Comparison of ENCODE assay signal across 8 cellular contexts in genomic region chr20:2692886-2693285, GRCh38. TPM values are rescaled to one million over a fixed set of nuclear protein-coding genes. Genes with fewer than 3 reads are reported as not detected.
DNase-seq lines count a peak whose midpoint lies in the region; ATAC-seq and TF ChIP-seq lines count a peak whose summit lies in the region.

No MANE protein-coding gene starts in this region.

- DNase-seq in NCI-H2171 (lab: John Stamatoyannopoulos, UW), result peak; percentile 46
- DNase-seq in NCI-H2171 treated with DMSO at 0.1 percent for 48 hours (lab: John Stamatoyannopoulos, UW), result no peak
- no peak for DNase-seq in mammary epithelial cell
- DNase-seq in psoas muscle, result no peak
- DNase-seq in T-helper 1 cell, result no peak

- no peak overlapping the region for H2AFZ ChIP-seq in mammary epithelial cell (ENCODE audit: low read depth, low read length)

- no peaks in the 10 kb centered on the region for H3K79me2 ChIP-seq in mammary epithelial cell (ENCODE audit: insufficient read depth, low read length)

- H3K4me3 ChIP-seq in mammary epithelial cell (replicated peaks in 1 of 3; ENCODE audit: insufficient read depth in 1 of 3, low read depth in 2 of 3, low read length in 3 of 3) (peak overlapping the region in 1 of 3 experiments; percentile 11), psoas muscle (peak overlapping the region; percentile 52)

- CTCF ChIA-PET in mammary epithelial cell (lab: Charles Lee; ENCODE audit: low non-redundant PET), result no interaction called here

- dilution Hi-C loops in mammary epithelial cell (cut with HindIII; ENCODE audit: low sequenced_read_pairs), result no loop called here

- H4K20me1 ChIP-seq in mammary epithelial cell (ENCODE audit: insufficient read depth, low read length), result no peaks in the 10 kb centered on the region

- H3K9ac ChIP-seq in mammary epithelial cell (ENCODE audit: insufficient read depth, low read length), result no peak overlapping the region

- H3K4me1 ChIP-seq in mammary epithelial cell (ENCODE audit: insufficient read depth, low read length) (no peaks in the 10 kb centered on the region), psoas muscle (no peaks in the 10 kb centered on the region)

- H3K36me3 ChIP-seq in mammary epithelial cell (ENCODE audit: insufficient read depth, low read length) (no peaks in the 10 kb centered on the region), psoas muscle (ENCODE audit: insufficient read depth in 1 of 2, low read depth in 1 of 2) (no peaks in the 10 kb centered on the region)

- no peak for TF ChIP-seq CTCF in mammary epithelial cell (conservative IDR thresholded peaks at IDR 0.05 in 1 of 2, IDR thresholded peaks at IDR 0.05 in 1 of 2; ENCODE audit: extremely low read depth in 1 of 2, insufficient read depth in 1 of 2, low read depth in 1 of 2, low read length in 2 of 2)
- TF ChIP-seq CTCF in psoas muscle (IDR thresholded peaks at IDR 0.05), result no peak

- BruUV-seq in mammary epithelial cell (replicated peaks; lab: Mats Ljungman, UMichigan), result no TSS peak

- ATAC-seq in HG02759 (IDR thresholded peaks at IDR 0.05; ENCODE audit: unreplicated experiment), result peak; percentile 30
- no peak for ATAC-seq in psoas muscle
- ATAC-seq in HG02610 (IDR thresholded peaks at IDR 0.05; ENCODE audit: unreplicated experiment), result no peak
- no peak for ATAC-seq in GM21529 (IDR thresholded peaks at IDR 0.05; ENCODE audit: unreplicated experiment)

- 0% methylated on average over 2 of the region's 64 CpGs for WGBS in mammary epithelial cell (ENCODE audit: low coverage, missing lambda C conversion rate)
- WGBS in psoas muscle, 3 donors, result 0 to 2% methylated on average over 5 to 62 of the region's 64 CpGs; no CpG with 5 or more reads in 1 of the 3 donors

- H3K9me3 ChIP-seq in mammary epithelial cell (replicated peaks; ENCODE audit: insufficient read depth, low read length) (no peaks in the 10 kb centered on the region), psoas muscle (no peaks in the 10 kb centered on the region)

- in situ Hi-C loops in mammary epithelial cell (cut with MboI; ENCODE audit: low sequenced_read_pairs in 2 of 2), result no loop called here

- peaks cover 42% of the 10 kb centered on the region for H3K27me3 ChIP-seq in mammary epithelial cell (ENCODE audit: insufficient read depth, low read length)
- H3K27me3 ChIP-seq in psoas muscle (ENCODE audit: insufficient read depth in 3 of 3, low read length in 2 of 3), result peaks cover 0 to 67% (median 18%) of the 10 kb centered on the region in 3 donors

- H3K4me2 ChIP-seq in mammary epithelial cell (ENCODE audit: insufficient read depth, low read depth, low read length), result peak overlapping the region; percentile 23

- intact Hi-C loops in mammary epithelial cell (cut with micrococcal nuclease), result no loop called here
- intact Hi-C loops in psoas muscle (cut with DNase I), result loop anchor here in 1 of 2 donors (5.0 to 10.0 kb wide), 2 partner anchors 49 to 162 kb away; no protein-coding TSS in a partner anchor

- H3K27ac ChIP-seq in mammary epithelial cell (ENCODE audit: insufficient read depth, low read depth, low read length) (no peak overlapping the region), psoas muscle (no peak overlapping the region)

RNA-seq across cellular contexts. Expression of gene EBF4, which starts 0.3 kb away (rescaled TPM):
- total RNA-seq in mammary epithelial cell (under 1 TPM in 1 of 2 donors, not detected in 1; 0.17 TPM), psoas muscle (1 to 10 TPM; 1.2 to 1.9 (median 1.5) TPM)
- polyA plus RNA-seq in mammary epithelial cell (not detected), psoas muscle (under 1 TPM; 0.42 to 0.87 (median 0.52) TPM)
- polyA minus RNA-seq in mammary epithelial cell, result not detected

RNA-seq across cellular contexts. Expression of gene IDH3B, which starts 28.9 kb away (rescaled TPM):
- 10 to 100 TPM; 50.0 to 78.5 TPM for total RNA-seq in mammary epithelial cell
- 131 TPM for polyA plus RNA-seq in mammary epithelial cell
- polyA minus RNA-seq in mammary epithelial cell, result 153 TPM
- total RNA-seq in psoas muscle, result 100 to 1,000 TPM in 2 of 4 donors, 10 to 100 TPM in 2; 58.8 to 153 (median 97.6) TPM
- polyA plus RNA-seq in psoas muscle, result 100 to 1,000 TPM in 2 of 3 donors, 10 to 100 TPM in 1; 86.0 to 262 (median 166) TPM

RNA-seq across cellular contexts. Expression of gene NOP56, which starts 40.5 kb away (rescaled TPM):
- total RNA-seq in mammary epithelial cell, result 100 to 1,000 TPM; 101 to 297 TPM
- polyA plus RNA-seq in mammary epithelial cell, result 258 TPM
- polyA minus RNA-seq in mammary epithelial cell, result 285 TPM
- 100 to 1,000 TPM in 2 of 4 donors, 10 to 100 TPM in 2; 90.9 to 114 (median 102) TPM for total RNA-seq in psoas muscle
- polyA plus RNA-seq in psoas muscle, result 100 to 1,000 TPM in 1 of 3 donors, 10 to 100 TPM in 2; 63.2 to 173 (median 84.1) TPM
